ENCODE assay signal across 31 cellular contexts in genomic region chr4:123580981-123581664, GRCh38.
"Had no signal": no experiment of that assay in that cellular context is flagged by ENCODE, and none has a peak within 500 bp of the region (broad histone marks: within the 10 kb centered on the region; RNA-seq: fewer than 3 reads in every experiment).

No MANE protein-coding gene starts in this region.

- H3K4me1 ChIP-seq: left ventricle myocardium inferior, pancreas, prostate gland, sigmoid colon, uterus had no signal

- FAIRE-seq: bronchial epithelial cell, colon, endometrium, pancreas, small intestine had no signal

- H3K79me2 ChIP-seq: hepatocyte had no signal

- DNase-seq: activated B cell treated with CpG ODN at 0.5 μM for 24 hours; activated CD4-positive, alpha-beta T cell treated with anti-CD3 and anti-CD28 coated beads, Interleukin-2, amount 50 U/mL, for 1 hour; activated CD8-positive, alpha-beta memory T cell treated with anti-CD3 and anti-CD28 coated beads, Interleukin-2, amount 10 ng/mL, durations not matched to agents 7 days and 5 days; activated CD8-positive, alpha-beta T cell treated with anti-CD3 and anti-CD28 coated beads for 36 hours; activated naive CD4-positive, alpha-beta T cell; activated T-cell treated with anti-CD3 and anti-CD28 coated beads for 4 hours; activated T-cell treated with anti-CD3 and anti-CD28 coated beads, Interleukin-2, amount 50 U/mL, for 72 hours; dermis blood vessel endothelial cell; effector CD4-positive, alpha-beta T cell; gastrocnemius medialis; islet precursor cell; left ventricle myocardium inferior; pancreas; retina; sigmoid colon; small intestine; stimulated activated CD4-positive, alpha-beta T cell treated with anti-CD3 and anti-CD28 coated beads, Interleukin-4, amount 100 ng/mL, for 24 hours; stimulated activated naive CD8-positive, alpha-beta T cell treated with anti-CD3 and anti-CD28 coated beads, Interleukin-15, amount 100 ng/mL, for 72 hours; substantia nigra; uterus had no signal

- H3K4me3 ChIP-seq: gastrocnemius medialis, hepatocyte, left ventricle myocardium inferior, lung, pancreas, prostate gland, sigmoid colon, uterus had no signal

- H2AFZ ChIP-seq: hepatocyte had no signal

- H3K27me3 Mint-ChIP-seq: activated B cell treated with CpG ODN at 0.5 μM for 24 hours; activated CD8-positive, alpha-beta memory T cell treated with anti-CD3 and anti-CD28 coated beads, Interleukin-2, amount 10 ng/mL, durations not matched to agents 7 days and 5 days; activated CD8-positive, alpha-beta T cell treated with anti-CD3 and anti-CD28 coated beads for 36 hours; stimulated activated naive CD8-positive, alpha-beta T cell treated with anti-CD3 and anti-CD28 coated beads, Interleukin-15, amount 100 ng/mL, for 72 hours; type B pancreatic cell had no signal

- H3K27me3 ChIP-seq: gastrocnemius medialis, hepatocyte, pancreas, sigmoid colon, uterus had no signal

- H3K36me3 Mint-ChIP-seq: stimulated activated effector memory CD8-positive, alpha-beta T cell treated with anti-CD3 and anti-CD28 coated beads, Interleukin-12 subunit alpha, Interleukin-12 subunit beta, amount 100 ng/mL, for 72 hours had no signal

- H3K27ac Mint-ChIP-seq: activated B cell treated with CpG ODN at 0.5 μM for 24 hours; activated CD8-positive, alpha-beta memory T cell treated with anti-CD3 and anti-CD28 coated beads, Interleukin-2, amount 10 ng/mL, durations not matched to agents 7 days and 5 days; activated CD8-positive, alpha-beta T cell treated with anti-CD3 and anti-CD28 coated beads for 36 hours; activated naive CD4-positive, alpha-beta T cell treated with anti-CD3 and anti-CD28 coated beads, Interleukin-2, amount 50 U/mL, for 72 hours; activated T-cell treated with anti-CD3 and anti-CD28 coated beads, Interleukin-2, amount 50 U/mL, for 72 hours; nephron; stimulated activated effector memory CD8-positive, alpha-beta T cell treated with anti-CD3 and anti-CD28 coated beads, Interleukin-12 subunit alpha, Interleukin-12 subunit beta, amount 100 ng/mL, for 72 hours; stimulated activated naive CD8-positive, alpha-beta T cell treated with anti-CD3 and anti-CD28 coated beads, Interleukin-15, amount 100 ng/mL, for 72 hours; type B pancreatic cell had no signal

- H3K4me2 ChIP-seq: hepatocyte had no signal

- ATAC-seq: activated CD8-positive, alpha-beta memory T cell treated with anti-CD3 and anti-CD28 coated beads, Interleukin-2, amount 10 ng/mL, durations not matched to agents 7 days and 5 days; activated CD8-positive, alpha-beta T cell treated with anti-CD3 and anti-CD28 coated beads for 36 hours; activated naive CD4-positive, alpha-beta T cell treated with anti-CD3 and anti-CD28 coated beads, Interleukin-2, amount 50 U/mL, for 72 hours; activated T-cell treated with anti-CD3 and anti-CD28 coated beads, Interleukin-2, amount 50 U/mL, for 72 hours; gastrocnemius medialis; pancreas; stimulated activated effector memory CD8-positive, alpha-beta T cell treated with anti-CD3 and anti-CD28 coated beads, Interleukin-12 subunit alpha, Interleukin-12 subunit beta, amount 100 ng/mL, for 72 hours; stimulated activated naive CD8-positive, alpha-beta T cell treated with anti-CD3 and anti-CD28 coated beads, Interleukin-15, amount 100 ng/mL, for 72 hours had no signal

- H3K36me3 ChIP-seq: gastrocnemius medialis, pancreas, prostate gland, sigmoid colon, uterus had no signal

- H3K4me1 Mint-ChIP-seq: activated B cell treated with CpG ODN at 0.5 μM for 24 hours; central memory CD8-positive, alpha-beta T cell; stimulated activated effector memory CD8-positive, alpha-beta T cell treated with anti-CD3 and anti-CD28 coated beads, Interleukin-12 subunit alpha, Interleukin-12 subunit beta, amount 100 ng/mL, for 72 hours; stimulated activated naive CD8-positive, alpha-beta T cell treated with anti-CD3 and anti-CD28 coated beads, Interleukin-15, amount 100 ng/mL, for 72 hours had no signal

- H3K9me3 ChIP-seq: gastrocnemius medialis, pancreas, prostate gland, uterus had no signal

- H3K4me3 Mint-ChIP-seq: activated B cell treated with CpG ODN at 0.5 μM for 24 hours; activated CD8-positive, alpha-beta memory T cell treated with anti-CD3 and anti-CD28 coated beads, Interleukin-2, amount 10 ng/mL, durations not matched to agents 7 days and 5 days; activated CD8-positive, alpha-beta T cell treated with anti-CD3 and anti-CD28 coated beads for 36 hours; activated T-cell treated with anti-CD3 and anti-CD28 coated beads, Interleukin-2, amount 50 U/mL, for 72 hours; central memory CD8-positive, alpha-beta T cell; nephron; stimulated activated effector memory CD8-positive, alpha-beta T cell treated with anti-CD3 and anti-CD28 coated beads, Interleukin-12 subunit alpha, Interleukin-12 subunit beta, amount 100 ng/mL, for 72 hours; stimulated activated naive CD8-positive, alpha-beta T cell treated with anti-CD3 and anti-CD28 coated beads, Interleukin-15, amount 100 ng/mL, for 72 hours; type B pancreatic cell had no signal

- H3K27ac ChIP-seq: gastrocnemius medialis, hepatocyte, left ventricle myocardium inferior, pancreas, prostate gland, sigmoid colon, uterus had no signal
